In genomic region chr10:94546616-94547175, GRCh38 we compare ENCODE assay signal across 8 cellular contexts. TPM values are rescaled to one million over a fixed set of nuclear protein-coding genes. Genes with fewer than 3 reads are reported as not detected.
A peak's percentile ranks its signal among the peaks of the same experiment; 100 is the strongest.
DNase-seq lines count a peak whose midpoint lies in the region; ATAC-seq and TF ChIP-seq lines count a peak whose summit lies in the region.

No MANE protein-coding gene starts in this region.

- no peak for TF ChIP-seq CTCF in brain (conservative IDR thresholded peaks at IDR 0.05)

- H3K9me3 ChIP-seq in Karpas-422 (ENCODE audit: low read length): no peaks in the 10 kb centered on the region
- H3K9me3 ChIP-seq in mesenchymal stem cell (ENCODE audit: control insufficient read depth, low read length): no peaks in the 10 kb centered on the region

- WGBS in mesenchymal stem cell: 12% methylated on average over 2 of the region's 4 CpGs

- H2BK5ac ChIP-seq in mesenchymal stem cell (ENCODE audit: low read depth, low read length, poor library complexity, severe bottlenecking): no peak overlapping the region

- ATAC-seq in HG03097 (IDR thresholded peaks at IDR 0.05; ENCODE audit: low FRiP score, unreplicated experiment): no peak
- no peak for ATAC-seq in HG03108 (IDR thresholded peaks at IDR 0.05; ENCODE audit: unreplicated experiment)

- H2BK12ac ChIP-seq in mesenchymal stem cell (ENCODE audit: low read length in 2 of 2): no peak overlapping the region

- peaks cover 16% of the 10 kb centered on the region for H3K27me3 Mint-ChIP-seq in brain

- H3K4me2 ChIP-seq in Karpas-422 (ENCODE audit: low read depth, low read length, poor library complexity, severe bottlenecking) (peak overlapping the region; percentile 85), mesenchymal stem cell (ENCODE audit: low read length, poor library complexity, severe bottlenecking) (peak overlapping the region; percentile 90)

- peak overlapping the region; percentile 92 to 99 (median 98) for H3K4me3 Mint-ChIP-seq in brain

- H3K27ac ChIP-seq in Karpas-422 (ENCODE audit: low read length): peak overlapping the region; percentile 66
- no peak overlapping the region for H3K27ac ChIP-seq in mesenchymal stem cell (ENCODE audit: low read length, poor library complexity, severe bottlenecking)

- no peak overlapping the region for H4K91ac ChIP-seq in mesenchymal stem cell (ENCODE audit: low read length)

- H4K8ac ChIP-seq in mesenchymal stem cell (ENCODE audit: low read length): no peak overlapping the region

- H2BK120ac ChIP-seq in mesenchymal stem cell (ENCODE audit: low read depth, low read length): no peak overlapping the region

- H3K9me3 Mint-ChIP-seq in brain: peaks cover 0 to 3% (median 0%) of the 10 kb centered on the region in 5 experiments

- peak; percentile 18 for DNase-seq in DMS153 treated with DMSO at 0.1 percent for 48 hours (lab: John Stamatoyannopoulos, UW; ENCODE audit: unreplicated experiment)
- no peak for DNase-seq in DMS153 (lab: John Stamatoyannopoulos, UW)
- no peak for DNase-seq in Karpas-422
- DNase-seq in mesenchymal stem cell: peak; percentile 32
- no peak for DNase-seq in NK-92 (lab: John Stamatoyannopoulos, UW; ENCODE audit: unreplicated experiment)

- peaks cover 10% of the 10 kb centered on the region; the same call in 1 of the 2 replicates for H3K36me3 ChIP-seq in Karpas-422 (ENCODE audit: insufficient read depth, low read length)
- peaks cover 0 to 4% of the 10 kb centered on the region in 2 experiments for H3K36me3 ChIP-seq in mesenchymal stem cell (ENCODE audit: control insufficient read depth in 1 of 2, insufficient read depth in 2 of 2, low read depth in 1 of 2, low read length in 2 of 2)

- H3K9ac ChIP-seq in Karpas-422 (ENCODE audit: low read length) (peak overlapping the region; percentile 91), mesenchymal stem cell (ENCODE audit: low read length) (peak overlapping the region; percentile 90)

- no peak overlapping the region for H2BK15ac ChIP-seq in mesenchymal stem cell (ENCODE audit: low read depth, poor library complexity, severe bottlenecking)

- H3K79me1 ChIP-seq in mesenchymal stem cell (replicated peaks; ENCODE audit: low read length, poor library complexity, severe bottlenecking): peaks cover 6% of the 10 kb centered on the region

- no peak overlapping the region for H3K14ac ChIP-seq in mesenchymal stem cell (ENCODE audit: low read length in 2 of 2)

- H3K4me1 ChIP-seq in Karpas-422 (ENCODE audit: low read length) (peaks cover 11% of the 10 kb centered on the region), mesenchymal stem cell (ENCODE audit: control insufficient read depth, insufficient read depth, low read depth, low read length) (peaks cover 8% of the 10 kb centered on the region)

- peaks cover 44% of the 10 kb centered on the region for H3K79me2 ChIP-seq in Karpas-422 (ENCODE audit: low read length)

- peaks cover 27% of the 10 kb centered on the region for H3K4me1 Mint-ChIP-seq in brain

- H3K18ac ChIP-seq in mesenchymal stem cell (ENCODE audit: low read depth in 1 of 2, low read length in 2 of 2): no peak overlapping the region

- H3K27me3 ChIP-seq in Karpas-422 (ENCODE audit: low read length) (no peaks in the 10 kb centered on the region), mesenchymal stem cell (ENCODE audit: control insufficient read depth in 1 of 2, insufficient read depth in 1 of 2, low read length in 2 of 2) (no peaks in the 10 kb centered on the region)

- no peak overlapping the region for H2AFZ ChIP-seq in Karpas-422 (ENCODE audit: low read length)
- H2AFZ ChIP-seq in mesenchymal stem cell (ENCODE audit: low read depth, low read length): no peak overlapping the region

- peak overlapping the region; percentile 87 for H3K4me3 ChIP-seq in Karpas-422 (ENCODE audit: low read length)
- H3K4me3 ChIP-seq in mesenchymal stem cell (ENCODE audit: insufficient read depth in 1 of 2, low read depth in 1 of 2, low read length in 2 of 2): peak overlapping the region in 1 of 2 experiments; percentile 100

- no peaks in the 10 kb centered on the region for H4K20me1 ChIP-seq in Karpas-422 (ENCODE audit: insufficient read depth, low read depth, low read length)

- H3K4ac ChIP-seq in mesenchymal stem cell (ENCODE audit: low read depth in 1 of 2, low read length in 2 of 2): no peak overlapping the region

- H2AK5ac ChIP-seq in mesenchymal stem cell (ENCODE audit: low read length, severe bottlenecking): no peak overlapping the region

- H3K27ac Mint-ChIP-seq in brain: peak overlapping the region; percentile 82 to 95 (median 92)

- H3K23ac ChIP-seq in mesenchymal stem cell (ENCODE audit: low read length in 2 of 2): no peak overlapping the region

- no peaks in the 10 kb centered on the region for H3K9me2 ChIP-seq in Karpas-422 (replicated peaks; ENCODE audit: insufficient read depth, low read length)

- H3K36me3 Mint-ChIP-seq in brain: no peaks in the 10 kb centered on the region

RNA-seq across cellular contexts. Expression of gene HELLS, which starts 1.1 kb away (rescaled TPM):
- total RNA-seq in Karpas-422 (2014; rRNA removed; shearing (Covaris generic); ENCODE audit: low replicate concordance): 36.1 and 41.2 TPM in 2 replicates
- 3.4 TPM for polyA plus RNA-seq in brain (ENCODE audit: insufficient read depth, low read depth, low replicate concordance)
- 6.0 TPM for polyA plus RNA-seq in mesenchymal stem cell (2013, experiment 1 of 2)
- polyA plus RNA-seq in mesenchymal stem cell (2013, experiment 2 of 2): 6.3 TPM

Comparison
In these comparisons a context has a peak if more than half of its experiments do, and no peak if none do; other contexts are left out.
1. DNase-seq: peak in DMS153 treated with DMSO at 0.1 percent for 48 hours (single experiment) and mesenchymal stem cell (single experiment); none in DMS153 (single experiment), Karpas-422 (single experiment) and NK-92 (single experiment).